Comparison of ENCODE assay signal across 11 cellular contexts in the genomic region with DNA sequence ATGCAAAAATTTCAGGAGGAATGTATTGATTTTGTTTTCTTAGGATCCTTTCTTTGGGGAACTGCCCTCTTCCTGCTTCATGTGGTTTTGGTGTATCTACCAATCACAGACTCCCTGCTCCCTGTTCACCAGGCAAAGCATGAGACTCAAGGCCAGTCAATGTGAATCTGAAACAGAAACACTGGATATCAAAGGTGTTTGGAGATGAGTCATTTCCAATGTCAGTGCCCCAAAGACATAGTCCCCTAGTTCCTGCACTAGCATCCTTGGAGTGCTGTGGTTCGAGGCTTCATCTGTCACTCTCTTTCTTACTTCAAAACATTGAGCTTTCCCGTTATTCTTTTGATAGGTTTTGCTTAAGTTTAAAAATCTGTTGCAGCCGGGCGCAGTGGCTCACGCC. TPM values are rescaled to one million over a fixed set of nuclear protein-coding genes. Genes with fewer than 3 reads are reported as not detected.
DNase-seq lines count a peak whose midpoint lies in the region; ATAC-seq, FAIRE-seq and TF ChIP-seq lines count a peak whose summit lies in the region.
"Had no signal": no experiment of that assay in that cellular context is flagged by ENCODE, and none has a peak within 500 bp of the region (broad histone marks: within the 10 kb centered on the region; RNA-seq: fewer than 3 reads in every experiment).

No MANE protein-coding gene starts in this region.

- peak; percentile 17 for DNase-seq in activated CD4-positive, alpha-beta T cell treated with anti-CD3 and anti-CD28 coated beads for 48 hours
- no peak for DNase-seq in activated CD4-positive, alpha-beta T cell treated with anti-CD3 and anti-CD28 coated beads for 4 hours
- DNase-seq in lower lobe of right lung = no peak
- DNase-seq in GM13976 (ENCODE audit: low spot score) = no peak
- no peak for DNase-seq in GM19239 (ENCODE audit: insufficient read length, low spot score)
- DNase-seq in NCI-H69 (lab: John Stamatoyannopoulos, UW) = no peak
- DNase-seq: effector CD8-positive, alpha-beta T cell; NCI-H2081 had no signal

- intact Hi-C loops in lower lobe of right lung (cut with DNase I) = no loop called here

- H3K4me3 ChIP-seq in lower lobe of right lung = no peak overlapping the region

- no peak for FAIRE-seq in GM19239 (lab: Jason Lieb, UNC)

- no peaks in the 10 kb centered on the region for H3K36me3 ChIP-seq in lower lobe of right lung

- H3K9me3 ChIP-seq in lower lobe of right lung = no peaks in the 10 kb centered on the region

- in situ Hi-C loops in GM13976 (cut with MboI; ENCODE audit: low sequenced_read_pairs, unreplicated experiment) = no loop called here

- H3K27ac ChIP-seq in lower lobe of right lung = no peak overlapping the region

- TF ChIP-seq CTCF in lower lobe of right lung (IDR thresholded peaks at IDR 0.05) = no peak
- TF ChIP-seq CTCF in GM13976 (IDR thresholded peaks at IDR 0.05; ENCODE audit: borderline replicate concordance, control extremely low read depth, extremely low read depth, insufficient read depth, missing control alignments) = no peak

- peak; percentile 88 for ATAC-seq in GM21619 (IDR thresholded peaks at IDR 0.05; ENCODE audit: unreplicated experiment)
- ATAC-seq in HG03432 (IDR thresholded peaks at IDR 0.05; ENCODE audit: unreplicated experiment) = peak; percentile 93
- ATAC-seq in lower lobe of right lung = peak; percentile 30 to 42

- H3K27me3 ChIP-seq in lower lobe of right lung (ENCODE audit: low read depth) = no peaks in the 10 kb centered on the region

- no peaks in the 10 kb centered on the region for H3K4me1 ChIP-seq in lower lobe of right lung

RNA-seq across cellular contexts. Expression of a gene that starts 8.1 kb away (rescaled TPM):
- not detected for total RNA-seq in lower lobe of right lung
- total RNA-seq: posterior vena cava had no signal

RNA-seq across cellular contexts. Expression of a gene that starts 53.0 kb away (rescaled TPM):
- total RNA-seq in lower lobe of right lung = 50.7 TPM

Comparison
In these comparisons a context has a peak if more than half of its experiments do, and no peak if none do; other contexts are left out.
1. ATAC-seq: peak in every context shown above with its lines; median percentile 93 in HG03432; 88 in GM21619; 36 in lower lobe of right lung.